Comparison of ENCODE assay signal across 1 cellular context in genomic region chr12:116759783-116760581, GRCh38.
TF ChIP-seq lines count a peak whose summit lies in the region.

No MANE protein-coding gene starts in this region.

TF ChIP-seq in GM12878, 131 proteins besides CTCF, POLR2A, EP300 and RAD21:
- TF ChIP-seq BACH1 (IDR thresholded peaks at IDR 0.05; ENCODE audit: borderline replicate concordance) (no peak; the same call in 1 of the 2 replicates), TAF1 (IDR thresholded peaks at IDR 0.05; ENCODE audit: borderline replicate concordance, low read depth, low read length) (no peak), MEF2A (IDR thresholded peaks at IDR 0.05; ENCODE audit: insufficient read depth, low read depth, low read length) (no peak), NR2C1 (IDR thresholded peaks at IDR 0.05) (0 out of 2 replicates have a peak, but pooled peaks have one; percentile 22), POU2F2 (IDR thresholded peaks at IDR 0.05; ENCODE audit: borderline replicate concordance, low read depth, low read length) (no peak), IKZF1 (conservative IDR thresholded peaks at IDR 0.05) (peak; percentile 29; the same call in 1 of the 2 replicates), MLLT1 (IDR thresholded peaks at IDR 0.05) (peak; percentile 67; the same call in 1 of the 2 replicates), ZNF384 (IDR thresholded peaks at IDR 0.05; ENCODE audit: borderline replicate concordance, low read depth, low read length) (no peak), STAT3 (IDR thresholded peaks at IDR 0.05; ENCODE audit: low read depth, low read length) (no peak), HSF1 (IDR thresholded peaks at IDR 0.05; ENCODE audit: low read depth, low read length) (no peak), NBN (IDR thresholded peaks at IDR 0.05) (peak; percentile 39; the same call in 1 of the 2 replicates)
